ENCODE assay signal across 29 cellular contexts in genomic region chr11:61930936-61931335, GRCh38. TPM values are rescaled to one million over a fixed set of nuclear protein-coding genes. Genes with fewer than 3 reads are reported as not detected.
"Had no signal": no experiment of that assay in that cellular context is flagged by ENCODE, and none has a peak within 500 bp of the region (broad histone marks: within the 10 kb centered on the region; RNA-seq: fewer than 3 reads in every experiment).

No MANE protein-coding gene starts in this region.

- H3K36me3 Mint-ChIP-seq: mesothelial cell of epicardium, neural progenitor cell, type B pancreatic cell had no signal

- H2AFZ ChIP-seq: hepatocyte, neural progenitor cell had no signal

- H3K9ac ChIP-seq: neural progenitor cell had no signal

- DNase-seq: heart right ventricle; kidney; left colon; left ventricle myocardium inferior; mesendoderm; naive B cell; occipital lobe; ovary; stimulated activated CD4-positive, alpha-beta T cell treated with anti-CD3 and anti-CD28 coated beads, Interleukin-12 subunit alpha, Interleukin-12 subunit beta, amount 100 ng/mL, for 4 hours; stimulated activated CD4-positive, alpha-beta T cell treated with anti-CD3 and anti-CD28 coated beads, Interleukin-4, amount 100 ng/mL, for 4 hours; stimulated activated CD8-positive, alpha-beta memory T cell treated with anti-CD3 and anti-CD28 coated beads, Interleukin-4, amount 100 ng/mL, for 48 hours; stimulated activated naive CD4-positive, alpha-beta T cell treated with Interleukin-2 at 50 U/mL for 16 hours; substantia nigra had no signal

- H3K4me3 Mint-ChIP-seq: mesothelial cell of epicardium; naive B cell; nephron; neural progenitor cell; stimulated activated memory B cell treated with anti-CD40 and anti-IgM and Interleukin-4, amounts not matched to agents 10 μg/mL and 1 μg/mL and 100 μg/mL, for 72 hours; stimulated activated naive CD8-positive, alpha-beta T cell treated with anti-CD3 and anti-CD28 coated beads, Interleukin-15, amount 100 ng/mL, for 72 hours; type B pancreatic cell had no signal

- H3K27ac Mint-ChIP-seq: mesothelial cell of epicardium; naive B cell; nephron; neural progenitor cell; progenitor cell of endocrine pancreas; stimulated activated memory B cell treated with anti-CD40 and anti-IgM and Interleukin-4, amounts not matched to agents 10 μg/mL and 1 μg/mL and 100 μg/mL, for 72 hours; stimulated activated naive CD8-positive, alpha-beta T cell treated with anti-CD3 and anti-CD28 coated beads, Interleukin-15, amount 100 ng/mL, for 72 hours; type B pancreatic cell had no signal

- H3K4me1 ChIP-seq: heart right ventricle, left ventricle myocardium inferior, neural progenitor cell, right atrium auricular region, tibial nerve had no signal

- H3K4me1 Mint-ChIP-seq: naive B cell; stimulated activated memory B cell treated with anti-CD40 and anti-IgM and Interleukin-4, amounts not matched to agents 10 μg/mL and 1 μg/mL and 100 μg/mL, for 72 hours; stimulated activated naive CD8-positive, alpha-beta T cell treated with anti-CD3 and anti-CD28 coated beads, Interleukin-15, amount 100 ng/mL, for 72 hours had no signal

- ATAC-seq: heart right ventricle; left colon; sciatic nerve; stimulated activated memory B cell treated with anti-CD40 and anti-IgM and Interleukin-4, amounts not matched to agents 10 μg/mL and 1 μg/mL and 100 μg/mL, for 72 hours; stimulated activated naive CD8-positive, alpha-beta T cell treated with anti-CD3 and anti-CD28 coated beads, Interleukin-15, amount 100 ng/mL, for 72 hours had no signal

- H3K4me3 ChIP-seq: heart right ventricle, hepatocyte, left ventricle myocardium inferior, lung, neural progenitor cell, ovary, right atrium auricular region, skin epidermis, tibial nerve had no signal

- H3K9me3 ChIP-seq: neutrophil had no signal

- H3K27ac ChIP-seq: heart right ventricle, hepatocyte, left ventricle myocardium inferior, neural progenitor cell, neutrophil, ovary, right atrium auricular region, skin epidermis, tibial nerve had no signal

- H3K9me3 Mint-ChIP-seq: type B pancreatic cell had no signal

- H3K4me2 ChIP-seq: hepatocyte, neural progenitor cell had no signal

- H3K27me3 ChIP-seq: hepatocyte, neural progenitor cell, neutrophil, ovary, right atrium auricular region, tibial nerve had no signal

- H3K79me2 ChIP-seq: hepatocyte had no signal

- H3K27me3 Mint-ChIP-seq: progenitor cell of endocrine pancreas had no signal

- H3K36me3 ChIP-seq: heart right ventricle, left ventricle myocardium inferior, neural progenitor cell, neutrophil, ovary, right atrium auricular region, tibial nerve had no signal

- FAIRE-seq: islet of Langerhans, kidney had no signal

RNA-seq across cellular contexts. Expression of gene RAB3IL1, which starts 13.6 kb away (rescaled TPM):
- total RNA-seq: mononuclear cell had no signal
